In genomic region chr9:8856686-8857329, GRCh38 we compare ENCODE assay signal across 8 cellular contexts.
DNase-seq lines count a peak whose midpoint lies in the region; ATAC-seq and TF ChIP-seq lines count a peak whose summit lies in the region.

No MANE protein-coding gene starts in this region.

- H3K4me2 ChIP-seq in GM23248 (ENCODE audit: unreplicated experiment), result no peak overlapping the region

- H3K36me3 ChIP-seq in GM23248 (ENCODE audit: low read depth) (no peaks in the 10 kb centered on the region), SK-N-MC (ENCODE audit: insufficient read depth, low read length) (no peaks in the 10 kb centered on the region), left ventricle myocardium inferior (no peaks in the 10 kb centered on the region)

- H3K9me3 ChIP-seq in GM23248 (ENCODE audit: low read depth) (no peaks in the 10 kb centered on the region), SK-N-MC (ENCODE audit: low read depth, low read length) (no peaks in the 10 kb centered on the region), left ventricle myocardium inferior (replicated peaks) (no peaks in the 10 kb centered on the region)

- H3F3A ChIP-seq in GM23248 (ENCODE audit: insufficient read depth), result no peaks in the 10 kb centered on the region

- H3K79me2 ChIP-seq in GM23248 (ENCODE audit: insufficient read depth), result no peaks in the 10 kb centered on the region

- H4K20me1 ChIP-seq in GM23248 (ENCODE audit: insufficient read depth), result no peaks in the 10 kb centered on the region

- H3K4me1 ChIP-seq in GM23248 (ENCODE audit: insufficient read depth), result no peaks in the 10 kb centered on the region
- peaks cover 30% of the 10 kb centered on the region for H3K4me1 ChIP-seq in left ventricle myocardium inferior

- DNase-seq in GM23248, result no peak
- no peak for DNase-seq in SK-N-MC (ENCODE audit: low read depth, low spot score)
- DNase-seq in left ventricle myocardium inferior, result no peak
- no peak for DNase-seq in skeletal muscle cell (ENCODE audit: low read depth)
- DNase-seq in HuH-7 (ENCODE audit: low spot score), result no peak

- 4 to 5% methylated on average over 14 of the region's 14 CpGs for WGBS in GM23248 (ENCODE audit: low coverage in 1 of 2, low lambda C conversion rate in 2 of 2, missing lambda C conversion rate in 2 of 2), 2 experiments

- in situ Hi-C loops in GM23248 (cut with MboI), result no loop called here

- ATAC-seq in GM21717 (IDR thresholded peaks at IDR 0.05; ENCODE audit: unreplicated experiment) (no peak), HG02588 (IDR thresholded peaks at IDR 0.05; ENCODE audit: unreplicated experiment) (no peak), GM18858 (IDR thresholded peaks at IDR 0.05; ENCODE audit: unreplicated experiment) (no peak)

- intact Hi-C loops in left ventricle myocardium inferior (cut with micrococcal nuclease), result no loop called here

- TF ChIP-seq CTCF in left ventricle myocardium inferior (IDR thresholded peaks at IDR 0.05; ENCODE audit: borderline replicate concordance), result no peak

- H3K9ac ChIP-seq in GM23248 (no peak overlapping the region), SK-N-MC (ENCODE audit: insufficient read length) (no peak overlapping the region)

- H3K27ac ChIP-seq in GM23248, result no peak overlapping the region
- no peak overlapping the region for H3K27ac ChIP-seq in SK-N-MC
- peak overlapping the region; percentile 59 for H3K27ac ChIP-seq in left ventricle myocardium inferior (replicated peaks)

- H3K4me3 ChIP-seq in GM23248 (peak overlapping the region; percentile 66; the same call in 1 of the 2 replicates), SK-N-MC (peak overlapping the region; percentile 58; the same call in 1 of the 2 replicates), left ventricle myocardium inferior (peak overlapping the region; percentile 76), skeletal muscle cell (ENCODE audit: low read depth, low read length) (peak overlapping the region; percentile 63)

- peak overlapping the region; percentile 78; the same call in 1 of the 2 replicates for H2AFZ ChIP-seq in GM23248

- no peaks in the 10 kb centered on the region for H3K9me2 ChIP-seq in GM23248 (ENCODE audit: insufficient read depth)

- peaks cover 37% of the 10 kb centered on the region for H3K27me3 ChIP-seq in GM23248 (replicated peaks; ENCODE audit: insufficient read depth)
- H3K27me3 ChIP-seq in left ventricle myocardium inferior (ENCODE audit: low read depth), result peaks cover 35% of the 10 kb centered on the region
